19 cellular contexts compared by ENCODE assay signal in the genomic region with DNA sequence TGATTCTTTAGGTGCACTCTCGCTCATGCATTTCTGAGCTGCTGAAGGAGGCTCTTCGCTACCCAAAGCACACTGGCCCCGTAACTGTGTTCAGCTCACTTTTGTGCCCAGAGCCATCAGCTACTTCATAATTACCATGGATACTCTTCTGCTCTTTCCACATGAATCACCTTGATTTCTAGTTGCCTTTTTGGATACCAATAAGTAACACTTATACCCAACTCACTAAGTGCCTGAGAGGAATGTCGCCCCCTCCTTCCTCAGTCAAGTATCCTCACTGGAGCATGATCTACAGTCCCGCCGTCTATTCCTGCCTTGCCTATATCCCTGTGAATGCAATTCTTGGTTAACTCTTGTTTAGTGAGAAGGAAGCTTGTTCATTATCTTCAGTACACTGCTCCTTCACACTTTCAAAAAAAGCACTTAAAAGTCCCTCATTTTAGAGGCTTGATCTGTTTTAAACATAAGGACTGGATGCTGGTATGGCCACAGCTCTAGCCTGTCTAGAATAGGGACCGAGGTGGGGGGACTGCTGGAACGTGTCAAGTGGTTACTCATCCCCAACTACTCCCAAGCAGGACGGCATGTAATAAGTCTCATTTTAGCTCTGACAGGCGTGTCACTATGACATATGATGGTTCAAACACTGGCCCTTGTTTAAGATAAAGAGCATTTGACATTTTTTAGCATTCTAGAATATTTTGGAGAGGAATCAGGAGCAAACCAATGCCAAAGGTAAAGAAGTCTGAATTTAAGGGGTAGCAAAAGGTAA.
"Had no signal": no experiment of that assay in that cellular context is flagged by ENCODE, and none has a peak within 500 bp of the region (broad histone marks: within the 10 kb centered on the region; RNA-seq: fewer than 3 reads in every experiment).

No MANE protein-coding gene starts in this region.

- H3K4me3 ChIP-seq: heart right ventricle had no signal

- H3K27ac Mint-ChIP-seq: brain; dendritic cell treated with granulocyte-macrophage colony-stimulating factor and Interleukin-4, amounts not matched to agents 40 ng/mL and 50 ng/mL, for 4 days; mesothelial cell of epicardium; stimulated activated naive CD8-positive, alpha-beta T cell treated with anti-CD3 and anti-CD28 coated beads, Interleukin-15, Interleukin-2, amounts not matched to agents 100 ng/mL and 50 ng/mL, for 24 hours had no signal

- DNase-seq: activated CD4-positive, alpha-beta T cell treated with anti-CD3 and anti-CD28 coated beads, Interleukin-2, amount 50 U/mL, for 1 hour; activated CD4-positive, CD25-positive, alpha-beta regulatory T cell; activated T-cell treated with anti-CD3 and anti-CD28 coated beads, Interleukin-2, amount 50 U/mL, for 1 hour; amniotic stem cell; cerebellar nuclear complex; heart right ventricle; islet precursor cell; SIG-M5; stimulated activated CD4-positive, alpha-beta T cell treated with anti-CD3 and anti-CD28 coated beads, Interleukin-4, amount 100 ng/mL, for 1 hour; stimulated activated CD8-positive, alpha-beta memory T cell treated with anti-CD3 and anti-CD28 coated beads, Interleukin-4, amount 100 ng/mL, for 48 hours; T-helper 2 cell had no signal

- H3K36me3 ChIP-seq: heart right ventricle had no signal

- H3K9me3 ChIP-seq: neutrophil had no signal

- H3K27ac ChIP-seq: neutrophil had no signal

- H3K27me3 ChIP-seq: heart right ventricle, neutrophil had no signal

- H3K4me3 Mint-ChIP-seq: brain; dendritic cell treated with granulocyte-macrophage colony-stimulating factor and Interleukin-4, amounts not matched to agents 40 ng/mL and 50 ng/mL, for 4 days; mesothelial cell of epicardium; stimulated activated naive CD8-positive, alpha-beta T cell treated with anti-CD3 and anti-CD28 coated beads, Interleukin-15, Interleukin-2, amounts not matched to agents 100 ng/mL and 50 ng/mL, for 24 hours had no signal

- ATAC-seq: activated naive CD4-positive, alpha-beta T cell treated with anti-CD3 and anti-CD28 coated beads, Interleukin-2, amount 50 U/mL, for 72 hours; sciatic nerve had no signal

- H3K27me3 Mint-ChIP-seq: brain; dendritic cell treated with granulocyte-macrophage colony-stimulating factor and Interleukin-4, amounts not matched to agents 40 ng/mL and 50 ng/mL, for 4 days; stimulated activated naive CD8-positive, alpha-beta T cell treated with anti-CD3 and anti-CD28 coated beads, Interleukin-15, Interleukin-2, amounts not matched to agents 100 ng/mL and 50 ng/mL, for 24 hours had no signal

- FAIRE-seq: TTC549 had no signal

- H3K9me3 Mint-ChIP-seq: mesothelial cell of epicardium; stimulated activated naive CD8-positive, alpha-beta T cell treated with anti-CD3 and anti-CD28 coated beads, Interleukin-15, Interleukin-2, amounts not matched to agents 100 ng/mL and 50 ng/mL, for 24 hours had no signal
